Comparison of ENCODE assay signal across 26 cellular contexts in the genomic region with DNA sequence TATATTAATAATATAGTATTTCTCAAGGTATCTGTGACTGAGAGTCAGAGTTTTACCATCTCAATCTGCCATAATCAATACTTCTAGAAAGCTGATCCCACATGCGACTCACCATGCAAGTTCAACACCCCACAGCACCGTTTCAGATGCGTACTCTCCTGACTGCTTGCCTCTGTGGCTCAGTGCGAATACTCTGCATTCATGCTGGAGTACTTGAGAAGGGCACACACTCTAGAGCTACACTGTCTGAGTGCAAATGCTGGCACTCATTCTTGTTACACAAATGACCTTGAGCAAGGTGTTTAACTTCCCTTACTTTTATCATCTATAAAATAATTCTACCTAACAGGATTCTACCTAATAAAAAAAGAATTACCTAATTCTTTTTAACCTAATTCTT. TPM values are rescaled to one million over a fixed set of nuclear protein-coding genes. Genes with fewer than 3 reads are reported as not detected.
DNase-seq lines count a peak whose midpoint lies in the region; ATAC-seq, FAIRE-seq and TF ChIP-seq lines count a peak whose summit lies in the region.
"Had no signal": no experiment of that assay in that cellular context is flagged by ENCODE, and none has a peak within 500 bp of the region (broad histone marks: within the 10 kb centered on the region; RNA-seq: fewer than 3 reads in every experiment).

No MANE protein-coding gene starts in this region.

- peaks cover 13% of the 10 kb centered on the region for H3K4me1 Mint-ChIP-seq in activated CD8-positive, alpha-beta T cell treated with anti-CD3 and anti-CD28 coated beads for 36 hours (ENCODE audit: low read depth)
- H3K4me1 Mint-ChIP-seq in activated CD8-positive, alpha-beta T cell treated with anti-CD3 and anti-CD28 coated beads, Interleukin-2, amount 10 ng/mL, durations not matched to agents 7 days and 5 days (ENCODE audit: low read depth): peaks cover 5% of the 10 kb centered on the region
- H3K4me1 Mint-ChIP-seq in H9: no peaks in the 10 kb centered on the region

- no peak overlapping the region for H2AFZ ChIP-seq in H9 (ENCODE audit: low read length)

- no peak overlapping the region for H3K27ac ChIP-seq in H9 (ENCODE audit: insufficient read length, low read depth, low read length)
- H3K27ac ChIP-seq in heart left ventricle: peak overlapping the region in 9 of 12 donors; percentile 23 to 60 (median 47)
- H3K27ac ChIP-seq in left lung: no peak overlapping the region
- H3K27ac ChIP-seq: 22Rv1; BLaER1 treated with 17β-estradiol and CSF1 and Interleukin-3, amounts not matched to agents 10 nM and 100 nM had no signal

- H3K36me3 ChIP-seq in heart left ventricle (peaks cover 0 to 74% (median 56%) of the 10 kb centered on the region in 9 donors), left lung (peaks cover 0 to 74% of the 10 kb centered on the region in 2 donors)

- H3K4me2 ChIP-seq in H9 (ENCODE audit: insufficient read depth, insufficient read length, low read length): no peak overlapping the region
- H3K4me2 ChIP-seq: BLaER1 treated with 17β-estradiol and CSF1 and Interleukin-3, amounts not matched to agents 10 nM and 100 nM had no signal

- WGBS in H9 (ENCODE audit: extremely low coverage, insufficient read length, low lambda C conversion rate): no CpG with 5 or more reads among the region's 4 CpGs
- WGBS in heart left ventricle, 4 donors: 58 to 70% (median 62%) methylated on average over 4 of the region's 4 CpGs

- H3K14ac ChIP-seq in H9 (ENCODE audit: insufficient read depth, low read length): no peak overlapping the region

- H4K5ac ChIP-seq in H9 (ENCODE audit: insufficient read length, low read depth, low read length): no peak overlapping the region

- no peaks in the 10 kb centered on the region for H3K27me3 Mint-ChIP-seq in activated CD8-positive, alpha-beta T cell treated with anti-CD3 and anti-CD28 coated beads for 36 hours
- no peaks in the 10 kb centered on the region for H3K27me3 Mint-ChIP-seq in activated CD8-positive, alpha-beta T cell treated with anti-CD3 and anti-CD28 coated beads, Interleukin-2, amount 10 ng/mL, durations not matched to agents 7 days and 5 days (ENCODE audit: low read depth)
- H3K27me3 Mint-ChIP-seq in H9 (ENCODE audit: low read depth): no peaks in the 10 kb centered on the region
- H3K27me3 Mint-ChIP-seq: CD8-positive, alpha-beta memory T cell had no signal

- no peak for TF ChIP-seq CTCF in activated CD8-positive, alpha-beta T cell treated with anti-CD3 and anti-CD28 coated beads for 36 hours (IDR thresholded peaks at IDR 0.05)
- TF ChIP-seq CTCF in H9 (conservative IDR thresholded peaks at IDR 0.05) (no peak), heart left ventricle (IDR thresholded peaks at IDR 0.05) (no peak), left lung (IDR thresholded peaks at IDR 0.05) (no peak)

- peak overlapping the region; percentile 39 for H3K27ac Mint-ChIP-seq in activated CD8-positive, alpha-beta T cell treated with anti-CD3 and anti-CD28 coated beads for 36 hours
- H3K27ac Mint-ChIP-seq in activated CD8-positive, alpha-beta T cell treated with anti-CD3 and anti-CD28 coated beads, Interleukin-2, amount 10 ng/mL, durations not matched to agents 7 days and 5 days: no peak overlapping the region
- H3K27ac Mint-ChIP-seq in H9: peak overlapping the region in 2 of 3 experiments; percentile 49 to 76; a peak in 3 of 7 replicates

- H2BK5ac ChIP-seq in H9 (ENCODE audit: insufficient read length, low read length): no peak overlapping the region

- no peak for ATAC-seq in activated CD8-positive, alpha-beta T cell treated with anti-CD3 and anti-CD28 coated beads for 36 hours
- no peak for ATAC-seq in activated CD8-positive, alpha-beta T cell treated with anti-CD3 and anti-CD28 coated beads, Interleukin-2, amount 10 ng/mL, durations not matched to agents 7 days and 5 days
- ATAC-seq in heart left ventricle (peak; percentile 66 to 78 (median 74)), left lung (peak; percentile 39), GM21619 (IDR thresholded peaks at IDR 0.05; ENCODE audit: unreplicated experiment) (no peak), GM19467 (IDR thresholded peaks at IDR 0.05; ENCODE audit: unreplicated experiment) (no peak)

- no peak overlapping the region for H2BK120ac ChIP-seq in H9 (ENCODE audit: low read depth, low read length, poor library complexity, severe bottlenecking)

- no peak overlapping the region for H2BK15ac ChIP-seq in H9 (ENCODE audit: low read depth, low read length)

- no peak overlapping the region for H4K8ac ChIP-seq in H9 (replicated peaks; ENCODE audit: insufficient read length, low read depth, low read length)

- H4K91ac ChIP-seq in H9 (ENCODE audit: insufficient read length, low read depth, low read length): no peak overlapping the region

- no peak overlapping the region for H3K4ac ChIP-seq in H9 (ENCODE audit: low read depth, low read length)

- POLR2A ChIA-PET in activated CD8-positive, alpha-beta T cell treated with anti-CD3 and anti-CD28 coated beads for 36 hours (lab: Charles Lee): interaction anchor here (1.0 to 1.5 kb wide), 2 partner anchors 25 to 63 kb away, joined by 3 to 4 read pairs; no protein-coding TSS in a partner anchor
- POLR2A ChIA-PET in activated CD8-positive, alpha-beta T cell treated with anti-CD3 and anti-CD28 coated beads, Interleukin-2, amount 10 ng/mL, durations not matched to agents 7 days and 5 days (lab: Charles Lee): no interaction called here

- H3K9me3 ChIP-seq in H9 (ENCODE audit: control insufficient read depth, low read depth, low read length) (no peaks in the 10 kb centered on the region), heart left ventricle (no peaks in the 10 kb centered on the region), left lung (no peaks in the 10 kb centered on the region)
- H3K9me3 ChIP-seq: BLaER1 treated with 17β-estradiol and CSF1 and Interleukin-3, amounts not matched to agents 10 nM and 100 nM had no signal

- peaks cover 4% of the 10 kb centered on the region for H3K79me1 ChIP-seq in H9 (ENCODE audit: insufficient read depth, low read depth, low read length, poor library complexity, severe bottlenecking)

- no peak overlapping the region for H3T11ph ChIP-seq in H9 (ENCODE audit: low read length)

- no peaks in the 10 kb centered on the region for H3K9me3 Mint-ChIP-seq in activated CD8-positive, alpha-beta T cell treated with anti-CD3 and anti-CD28 coated beads for 36 hours
- H3K9me3 Mint-ChIP-seq in activated CD8-positive, alpha-beta T cell treated with anti-CD3 and anti-CD28 coated beads, Interleukin-2, amount 10 ng/mL, durations not matched to agents 7 days and 5 days (ENCODE audit: insufficient read depth): no peaks in the 10 kb centered on the region
- H3K9me3 Mint-ChIP-seq in H9: no peaks in the 10 kb centered on the region
- H3K9me3 Mint-ChIP-seq: CD8-positive, alpha-beta memory T cell had no signal

- H3K27me3 ChIP-seq in H9 (ENCODE audit: insufficient read depth, low read length) (no peaks in the 10 kb centered on the region), heart left ventricle (no peaks in the 10 kb centered on the region), left lung (no peaks in the 10 kb centered on the region)
- H3K27me3 ChIP-seq: BLaER1 treated with 17β-estradiol and CSF1 and Interleukin-3, amounts not matched to agents 10 nM and 100 nM had no signal

- no peak overlapping the region for H3K23ac ChIP-seq in H9 (ENCODE audit: insufficient read length, low read depth, low read length)

- TF ChIP-seq POLR2A in heart left ventricle (IDR thresholded peaks at IDR 0.05): no peak

- H3K23me2 ChIP-seq in H9 (ENCODE audit: insufficient read length, low read depth, low read length, poor library complexity, severe bottlenecking): no peaks in the 10 kb centered on the region

- no peak overlapping the region for H2AK5ac ChIP-seq in H9 (ENCODE audit: insufficient read length, low read length)

- no peaks in the 10 kb centered on the region for H3K4me1 ChIP-seq in H9 (ENCODE audit: insufficient read depth, low read length)
- peaks cover 0 to 17% (median 3%) of the 10 kb centered on the region in 12 donors for H3K4me1 ChIP-seq in heart left ventricle
- no peaks in the 10 kb centered on the region for H3K4me1 ChIP-seq in left lung

- H3K36me3 Mint-ChIP-seq in activated CD8-positive, alpha-beta T cell treated with anti-CD3 and anti-CD28 coated beads for 36 hours (ENCODE audit: low read depth): peaks cover 49% of the 10 kb centered on the region
- H3K36me3 Mint-ChIP-seq in activated CD8-positive, alpha-beta T cell treated with anti-CD3 and anti-CD28 coated beads, Interleukin-2, amount 10 ng/mL, durations not matched to agents 7 days and 5 days (ENCODE audit: low read depth): peaks cover 60% of the 10 kb centered on the region
- H3K36me3 Mint-ChIP-seq in H9 (ENCODE audit: insufficient read depth in 1 of 3, low read depth in 3 of 3): peaks cover 46 to 67% (median 55%) of the 10 kb centered on the region in 3 experiments; a peak in 6 of 7 replicates

- no peaks in the 10 kb centered on the region for H4K20me1 ChIP-seq in H9 (ENCODE audit: control insufficient read depth, insufficient read depth, insufficient read length)

- H3K18ac ChIP-seq in H9 (ENCODE audit: insufficient read length, low read depth, low read length): no peak overlapping the region

- no peak overlapping the region for H3K56ac ChIP-seq in H9 (ENCODE audit: insufficient read length, low read depth, low read length)

- no peak overlapping the region for H2BK12ac ChIP-seq in H9 (ENCODE audit: insufficient read length, low read depth, low read length)

- FAIRE-seq in HTR-8/SVneo (lab: Jason Lieb, UNC): no peak
- FAIRE-seq: G401.6, GM12892, H54, RCC 7860 had no signal

- CTCF ChIA-PET in activated CD8-positive, alpha-beta T cell treated with anti-CD3 and anti-CD28 coated beads for 36 hours (lab: Charles Lee): interaction anchor here (1.8 kb wide), 1 partner anchor 9 kb away, joined by 7 read pairs; no protein-coding TSS in a partner anchor
- CTCF ChIA-PET in activated CD8-positive, alpha-beta T cell treated with anti-CD3 and anti-CD28 coated beads, Interleukin-2, amount 10 ng/mL, durations not matched to agents 7 days and 5 days (lab: Charles Lee): interaction anchor here (3.0 to 5.7 kb wide), 2 partner anchors 9 to 21 kb away, joined by 24 to 26 read pairs; no protein-coding TSS in a partner anchor

- no peak overlapping the region for H3K4me3 Mint-ChIP-seq in activated CD8-positive, alpha-beta T cell treated with anti-CD3 and anti-CD28 coated beads for 36 hours
- H3K4me3 Mint-ChIP-seq in activated CD8-positive, alpha-beta T cell treated with anti-CD3 and anti-CD28 coated beads, Interleukin-2, amount 10 ng/mL, durations not matched to agents 7 days and 5 days: no peak overlapping the region
- H3K4me3 Mint-ChIP-seq in H9: no peak overlapping the region

- intact Hi-C loops in activated CD8-positive, alpha-beta T cell treated with anti-CD3 and anti-CD28 coated beads for 36 hours (cut with micrococcal nuclease): no loop called here
- intact Hi-C loops in heart left ventricle (cut with DNase I): no loop called here
- intact Hi-C loops in left lung (cut with DNase I): no loop called here

- H3K9ac ChIP-seq in H9 (ENCODE audit: extremely low read depth, insufficient read length, low read length): no peak overlapping the region
- H3K9ac ChIP-seq: BLaER1 treated with 17β-estradiol and CSF1 and Interleukin-3, amounts not matched to agents 10 nM and 100 nM had no signal

- no peak overlapping the region for H2BK20ac ChIP-seq in H9 (ENCODE audit: low read depth, low read length, poor library complexity, severe bottlenecking)

- H3K4me3 ChIP-seq in heart left ventricle (no peak overlapping the region), left lung (no peak overlapping the region)
- H3K4me3 ChIP-seq: BLaER1 treated with 17β-estradiol and CSF1 and Interleukin-3, amounts not matched to agents 10 nM and 100 nM had no signal

- no peaks in the 10 kb centered on the region; the same call in 1 of the 2 replicates for H3K79me2 ChIP-seq in H9 (ENCODE audit: insufficient read depth, low read length)

- no peak for DNase-seq in activated CD8-positive, alpha-beta T cell treated with anti-CD3 and anti-CD28 coated beads for 36 hours
- DNase-seq in activated CD8-positive, alpha-beta T cell treated with anti-CD3 and anti-CD28 coated beads, Interleukin-2, amount 10 ng/mL, durations not matched to agents 7 days and 5 days: no peak
- DNase-seq in H9 (no peak), heart left ventricle (no peak), left lung (no peak), HTR-8/SVneo (ENCODE audit: insufficient read length, low spot score) (no peak)
- DNase-seq: ACHN; Calu3; CD8-positive, alpha-beta memory T cell; Karpas-422; MV-4-11; NCI-H1417; NCI-H1694 treated with DMSO at 0.1 percent for 48 hours; NCI-H2081 treated with DMSO at 0.1 percent for 48 hours; NCI-H2171 treated with DMSO at 0.1 percent for 48 hours; NCI-H524 treated with DMSO at 0.1 percent for 48 hours; NCI-H82 had no signal

RNA-seq across cellular contexts. Expression of gene SNU13, which starts 12.5 kb away (rescaled TPM):
- total RNA-seq in activated CD8-positive, alpha-beta T cell treated with anti-CD3 and anti-CD28 coated beads for 36 hours: 100 to 1,000 TPM; 275 to 299 TPM
- total RNA-seq in activated CD8-positive, alpha-beta T cell treated with anti-CD3 and anti-CD28 coated beads, Interleukin-2, amount 10 ng/mL, durations not matched to agents 7 days and 5 days: 100 to 1,000 TPM; 185 to 200 TPM
- total RNA-seq in H9 (2021) (203 and 204 TPM in 2 replicates), heart left ventricle (100 to 1,000 TPM; 168 to 233 (median 201) TPM), left lung (100 to 1,000 TPM; 112 to 126 TPM)
- 100 to 1,000 TPM; 222 to 292 TPM for polyA plus RNA-seq in heart left ventricle

RNA-seq across cellular contexts. Expression of gene MEI1, which starts 23.2 kb away (rescaled TPM):
- total RNA-seq in activated CD8-positive, alpha-beta T cell treated with anti-CD3 and anti-CD28 coated beads for 36 hours: 10 to 100 TPM; 27.7 to 28.4 TPM
- 10 to 100 TPM; 48.1 to 48.4 TPM for total RNA-seq in activated CD8-positive, alpha-beta T cell treated with anti-CD3 and anti-CD28 coated beads, Interleukin-2, amount 10 ng/mL, durations not matched to agents 7 days and 5 days
- total RNA-seq in H9 (2021) (0.20 TPM in 1 of 2 replicates, not detected in the other), heart left ventricle (1 to 10 TPM in 3 of 9 donors, under 1 TPM in 2, not detected in 4; 0.40 to 2.3 (median 1.1) TPM), left lung (1 to 10 TPM; 3.9 to 7.9 TPM)
- under 1 TPM; 0.23 to 0.54 TPM for polyA plus RNA-seq in heart left ventricle
- total RNA-seq: M059J had no signal

RNA-seq across cellular contexts. Expression of gene XRCC6, which starts 55.0 kb away (rescaled TPM):
- 100 to 1,000 TPM; 424 to 425 TPM for total RNA-seq in activated CD8-positive, alpha-beta T cell treated with anti-CD3 and anti-CD28 coated beads for 36 hours
- 100 to 1,000 TPM; 302 to 308 TPM for total RNA-seq in activated CD8-positive, alpha-beta T cell treated with anti-CD3 and anti-CD28 coated beads, Interleukin-2, amount 10 ng/mL, durations not matched to agents 7 days and 5 days
- 461 and 466 TPM in 2 replicates for total RNA-seq in H9 (2021)
- total RNA-seq in heart left ventricle: 100 to 1,000 TPM; 162 to 204 (median 176) TPM
- polyA plus RNA-seq in heart left ventricle: 100 to 1,000 TPM; 123 to 231 TPM
- 100 to 1,000 TPM; 176 to 214 TPM for total RNA-seq in left lung

RNA-seq across cellular contexts. Expression of gene DESI1, which starts 55.3 kb away (rescaled TPM):
- 10 to 100 TPM; 48.0 to 55.1 TPM for total RNA-seq in activated CD8-positive, alpha-beta T cell treated with anti-CD3 and anti-CD28 coated beads for 36 hours
- 10 to 100 TPM; 33.0 to 35.2 TPM for total RNA-seq in activated CD8-positive, alpha-beta T cell treated with anti-CD3 and anti-CD28 coated beads, Interleukin-2, amount 10 ng/mL, durations not matched to agents 7 days and 5 days
- 28.3 and 30.2 TPM in 2 replicates for total RNA-seq in H9 (2021)
- 10 to 100 TPM; 29.0 to 51.0 (median 40.6) TPM for total RNA-seq in heart left ventricle
- 10 to 100 TPM; 24.2 to 39.8 TPM for polyA plus RNA-seq in heart left ventricle
- 10 to 100 TPM; 27.2 to 42.9 TPM for total RNA-seq in left lung

Comparison
In these comparisons a context has a peak if more than half of its experiments do, and no peak if none do; other contexts are left out.
1. ATAC-seq: peak in heart left ventricle (4 of 4) and left lung (single experiment); none in activated CD8-positive, alpha-beta T cell treated with anti-CD3 and anti-CD28 coated beads for 36 hours (single experiment), activated CD8-positive, alpha-beta T cell treated with anti-CD3 and anti-CD28 coated beads, Interleukin-2, amount 10 ng/mL, durations not matched to agents 7 days and 5 days (single experiment), GM21619 (single experiment) and GM19467 (single experiment).
2. H3K27ac ChIP-seq: peak in heart left ventricle (9 of 12); none in H9 (single experiment) and left lung (0 of 2).